Comparison of ENCODE assay signal across 8 cellular contexts in genomic region chr6:56852249-56852606, GRCh38.
DNase-seq lines count a peak whose midpoint lies in the region; ATAC-seq and TF ChIP-seq lines count a peak whose summit lies in the region.

No MANE protein-coding gene starts in this region.

- H3K4me3 ChIP-seq in HCT116 (replicated peaks in 1 of 2; ENCODE audit: low read depth in 1 of 2, low read length in 2 of 2), result no peak overlapping the region

- TF ChIP-seq RAD21 in HCT116 (IDR thresholded peaks at IDR 0.05; ENCODE audit: low read depth), result no peak

- CTCF ChIA-PET in HCT116 (lab: Charles Lee), result interaction anchor here (1.0 to 2.7 kb wide), 3 partner anchors 8 to 215 kb away, joined by 4 to 18 read pairs (median 8); no protein-coding TSS in a partner anchor

- H3K36me3 ChIP-seq in HCT116 (ENCODE audit: control insufficient read depth in 1 of 2, insufficient read depth in 2 of 2, low read length in 2 of 2), result peaks cover 0 to 8% of the 10 kb centered on the region in 2 experiments; a peak in 1 of 4 replicates

- H3K27ac ChIP-seq in HCT116 (ENCODE audit: low read depth, low read length) (peak overlapping the region; percentile 21), VCaP (peak overlapping the region; percentile 49)

- no peak overlapping the region for H3K4me2 ChIP-seq in HCT116 (ENCODE audit: low read length)

- no TSS peak for BruUV-seq in HCT116 (replicated peaks; lab: Mats Ljungman, UMichigan)

- no peak overlapping the region for H2AFZ ChIP-seq in HCT116 (ENCODE audit: low read depth, low read length, poor library complexity, severe bottlenecking)

- H3K9me3 Mint-ChIP-seq in nephron, result no peaks in the 10 kb centered on the region

- H3K9me2 ChIP-seq in HCT116 (ENCODE audit: insufficient read depth), result no peaks in the 10 kb centered on the region

- TF ChIP-seq POLR2A in HCT116 (IDR thresholded peaks at IDR 0.05; ENCODE audit: borderline replicate concordance, extremely low read depth, insufficient read depth, insufficient read length), result no peak

- no peaks in the 10 kb centered on the region for H4K20me1 ChIP-seq in HCT116 (ENCODE audit: insufficient read depth)

- peak overlapping the region; percentile 14 to 70 (median 50) for H3K27ac Mint-ChIP-seq in nephron

- TF ChIP-seq CTCF in HCT116 (IDR thresholded peaks at IDR 0.05 in 2 of 3, conservative IDR thresholded peaks at IDR 0.05 in 1 of 3; ENCODE audit: borderline replicate concordance in 1 of 3, insufficient read depth in 1 of 3, low read depth in 2 of 3, low read length in 2 of 3) (no peak), VCaP (conservative IDR thresholded peaks at IDR 0.05) (no peak), nephron (IDR thresholded peaks at IDR 0.05; ENCODE audit: unreplicated experiment in 3 of 3) (no peak)

- H3K4me3 Mint-ChIP-seq in nephron, result peak overlapping the region; percentile 84 to 94 (median 90)

- RAD21 ChIA-PET in HCT116 (lab: Charles Lee; ENCODE audit: low non-redundant PET in 1 of 2, low total read pairs in 2 of 2, uncharacterized antibody in 2 of 2, unreplicated experiment in 2 of 2), result interaction anchor here in 1 of 2 experiments (1.1 kb wide), 1 partner anchor 139 kb away, joined by 3 read pairs; no protein-coding TSS in a partner anchor

- POLR2A ChIA-PET in HCT116 (lab: Charles Lee), result no interaction called here

- H3K36me3 Mint-ChIP-seq in nephron (ENCODE audit: low read depth), result no peaks in the 10 kb centered on the region

- intact Hi-C loops in HCT116 (cut with micrococcal nuclease), result no loop called here

- H3K4me1 Mint-ChIP-seq in nephron, result peaks cover 26% of the 10 kb centered on the region

- H3K27me3 Mint-ChIP-seq in nephron (ENCODE audit: low read depth), result peaks cover 11% of the 10 kb centered on the region

- H3K4me1 ChIP-seq in HCT116 (ENCODE audit: control insufficient read depth in 1 of 2, insufficient read depth in 2 of 2, low read length in 2 of 2), result peaks cover 42 to 47% of the 10 kb centered on the region in 2 experiments

- no peaks in the 10 kb centered on the region for H3K27me3 ChIP-seq in HCT116 (ENCODE audit: insufficient read depth, low read length)

- ATAC-seq in GM18498 (IDR thresholded peaks at IDR 0.05; ENCODE audit: unreplicated experiment) (peak; percentile 18), HCT116 (no peak)

- no peaks in the 10 kb centered on the region for H3K9me3 ChIP-seq in HCT116 (ENCODE audit: control insufficient read depth in 1 of 2, insufficient read depth in 1 of 2, low read depth in 1 of 2, low read length in 2 of 2)

- DNase-seq in HCT116 (ENCODE audit: low read depth, low spot score), result no peak
- no peak for DNase-seq in NCI-H2107 treated with DMSO at 0.1 percent for 48 hours (lab: John Stamatoyannopoulos, UW; ENCODE audit: unreplicated experiment)
- DNase-seq in COLO668 (lab: John Stamatoyannopoulos, UW; ENCODE audit: unreplicated experiment), result no peak
- no peak for DNase-seq in RKO (ENCODE audit: low spot score)
- no peak for DNase-seq in NCI-H1105 (lab: John Stamatoyannopoulos, UW)

- H3K79me2 ChIP-seq in HCT116 (ENCODE audit: insufficient read depth, low read length), result peaks cover 49% of the 10 kb centered on the region

- H3K9ac ChIP-seq in HCT116 (ENCODE audit: low read length), result no peak overlapping the region

TF ChIP-seq in HCT116, 20 proteins besides CTCF, POLR2A, EP300 and RAD21:
- no peak for TF ChIP-seq EZH2 (IDR thresholded peaks at IDR 0.05)
- TF ChIP-seq EGR1 (IDR thresholded peaks at IDR 0.05; ENCODE audit: low read depth), result no peak
- TF ChIP-seq CBX3 (IDR thresholded peaks at IDR 0.05; ENCODE audit: low read depth), result no peak
- TF ChIP-seq POLR2AphosphoS5 (IDR thresholded peaks at IDR 0.05; ENCODE audit: low read depth, low read length), result no peak
- no peak for TF ChIP-seq FOSL1 (IDR thresholded peaks at IDR 0.05; ENCODE audit: low read depth)
- no peak for TF ChIP-seq ZNF274 (IDR thresholded peaks at IDR 0.05; ENCODE audit: low read depth, low read length)
- no peak for TF ChIP-seq YY1 (IDR thresholded peaks at IDR 0.05; ENCODE audit: extremely low read depth, insufficient replicate concordance, low read depth, low read length)
- no peak for TF ChIP-seq CEBPB (IDR thresholded peaks at IDR 0.05; ENCODE audit: low read depth)
- TF ChIP-seq ZFX (IDR thresholded peaks at IDR 0.05), result no peak
- TF ChIP-seq SRF (IDR thresholded peaks at IDR 0.05; ENCODE audit: low read depth), result no peak
